12 cellular contexts compared by ENCODE assay signal in the genomic region with DNA sequence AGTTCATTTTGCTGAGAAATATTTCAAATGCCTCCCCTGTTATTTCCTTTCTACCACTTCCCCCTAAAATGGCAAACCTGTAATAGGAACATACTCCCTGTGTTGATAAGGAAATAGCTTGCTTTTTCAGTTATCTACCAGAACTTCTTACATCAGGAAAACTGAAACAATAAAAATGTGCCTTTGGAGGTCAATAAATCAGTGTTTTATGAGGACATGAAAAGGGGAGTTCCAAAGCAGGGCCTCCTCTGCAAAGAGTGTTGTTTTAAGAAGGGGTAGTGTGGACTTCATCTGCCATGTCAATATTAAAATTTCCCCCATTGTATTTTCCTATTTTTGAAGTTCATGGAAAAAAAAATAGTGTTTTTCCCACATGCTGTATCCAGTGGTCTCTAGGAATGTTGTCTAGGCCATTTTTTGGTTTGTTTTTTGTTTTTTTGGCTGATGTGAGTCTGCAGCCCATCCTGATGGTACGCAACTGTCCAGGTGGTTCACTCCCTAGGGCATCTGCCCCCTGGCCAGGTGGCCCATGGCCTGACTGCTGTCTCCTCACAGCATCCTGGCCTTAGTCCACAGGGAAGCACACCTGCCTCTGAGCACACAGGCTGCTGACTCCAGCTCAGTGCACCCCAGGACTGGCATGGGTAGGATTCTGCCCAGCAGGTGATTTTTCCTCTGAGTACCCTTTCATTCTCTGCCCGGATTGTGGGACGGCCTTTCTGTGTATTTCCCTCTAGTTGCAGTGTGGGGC. TPM values are rescaled to one million over a fixed set of nuclear protein-coding genes. Genes with fewer than 3 reads are reported as not detected.
A peak's percentile ranks its signal among the peaks of the same experiment; 100 is the strongest.
DNase-seq lines count a peak whose midpoint lies in the region; ATAC-seq, FAIRE-seq and TF ChIP-seq lines count a peak whose summit lies in the region.
"Had no signal": no experiment of that assay in that cellular context is flagged by ENCODE, and none has a peak within 500 bp of the region (broad histone marks: within the 10 kb centered on the region; RNA-seq: fewer than 3 reads in every experiment).

No MANE protein-coding gene starts in this region.

- H3F3A ChIP-seq in GM23338 (replicated peaks; ENCODE audit: low read depth) = peaks cover 8% of the 10 kb centered on the region

- H3K4me1 Mint-ChIP-seq in GM23338 = peaks cover 55% of the 10 kb centered on the region
- H3K4me1 Mint-ChIP-seq in activated T-helper 1 cell treated with anti-CD3 and anti-CD28 coated beads, Interleukin-12 subunit alpha, Interleukin-12 subunit beta, Interleukin-2, Interleukin-4 antibody, amounts not matched to agents 30 ng/mL and 10 ng/mL and 1 ng/mL, durations not matched to agents 14 hours and 24 hours and 36 hours (ENCODE audit: low read depth) = peaks cover 78% of the 10 kb centered on the region
- peaks cover 23% of the 10 kb centered on the region for H3K4me1 Mint-ChIP-seq in osteocyte (ENCODE audit: unreplicated experiment)

- 81 to 82% methylated on average over 3 of the region's 3 CpGs for WGBS in pancreas, 2 donors

- H2AFZ ChIP-seq in GM23338 = no peak overlapping the region

- H3K4me2 ChIP-seq in GM23338 = peak overlapping the region; percentile 55

- FAIRE-seq in pancreas (lab: Jason Lieb, UNC) = no peak
- FAIRE-seq: frontal cortex had no signal

- peaks cover 59% of the 10 kb centered on the region for H3K79me2 ChIP-seq in GM23338 (replicated peaks; ENCODE audit: insufficient read depth)

- intact Hi-C loops in activated T-helper 1 cell treated with anti-CD3 and anti-CD28 coated beads, Interleukin-12 subunit alpha, Interleukin-12 subunit beta, Interleukin-2, Interleukin-4 antibody, amounts not matched to agents 30 ng/mL and 10 ng/mL and 1 ng/mL, durations not matched to agents 14 hours and 24 hours and 36 hours (cut with micrococcal nuclease) = loop anchor here (1.0 to 5.0 kb wide), 3 partner anchors 10 to 388 kb away; a partner anchor contains a TSS
- intact Hi-C loops in pancreas (cut with DNase I) = no loop called here

- H3K9me3 ChIP-seq in mucosa of rectum (ENCODE audit: control insufficient read depth in 2 of 2, low read length in 2 of 2) (no peaks in the 10 kb centered on the region), pancreas (no peaks in the 10 kb centered on the region)

- H3K4me3 ChIP-seq in GM23338 = no peak overlapping the region
- peak overlapping the region; percentile 14 to 49 for H3K4me3 ChIP-seq in mucosa of rectum (ENCODE audit: low read length in 2 of 2)
- no peak overlapping the region for H3K4me3 ChIP-seq in pancreas

- H3K27ac ChIP-seq in GM23338 (ENCODE audit: low read depth) (no peak overlapping the region), mucosa of rectum (ENCODE audit: low read depth in 2 of 2, low read length in 2 of 2) (peak overlapping the region; percentile 68 to 77), pancreas (peak overlapping the region in 2 of 4 donors; percentile 54 to 60)

- H3K36me3 ChIP-seq in GM23338 (ENCODE audit: insufficient read depth) = no peaks in the 10 kb centered on the region
- no peaks in the 10 kb centered on the region for H3K36me3 ChIP-seq in mucosa of rectum (ENCODE audit: control insufficient read depth in 2 of 2, insufficient read depth in 2 of 2, low read length in 2 of 2)
- no peaks in the 10 kb centered on the region for H3K36me3 ChIP-seq in pancreas

- H3K9me2 ChIP-seq in GM23338 (ENCODE audit: insufficient read depth) = no peaks in the 10 kb centered on the region

- H3K4me1 ChIP-seq in GM23338 (ENCODE audit: insufficient read depth) = peaks cover 45% of the 10 kb centered on the region
- H3K4me1 ChIP-seq in mucosa of rectum (ENCODE audit: control insufficient read depth in 2 of 2, insufficient read depth in 2 of 2, low read length in 2 of 2) = peaks cover 31 to 67% of the 10 kb centered on the region in 2 donors
- H3K4me1 ChIP-seq in pancreas = peaks cover 0 to 26% (median 0%) of the 10 kb centered on the region in 3 donors

- H3K27me3 Mint-ChIP-seq in GM23338 (ENCODE audit: insufficient read depth, low read depth, poor library complexity) (peaks cover 38% of the 10 kb centered on the region), osteocyte (ENCODE audit: unreplicated experiment) (peaks cover 54% of the 10 kb centered on the region)
- H3K27me3 Mint-ChIP-seq in activated T-helper 1 cell treated with anti-CD3 and anti-CD28 coated beads, Interleukin-12 subunit alpha, Interleukin-12 subunit beta, Interleukin-2, Interleukin-4 antibody, amounts not matched to agents 30 ng/mL and 10 ng/mL and 1 ng/mL, durations not matched to agents 14 hours and 24 hours and 36 hours (ENCODE audit: insufficient read depth) = peaks cover 10% of the 10 kb centered on the region

- H3K4me3 Mint-ChIP-seq in GM23338 (no peak overlapping the region; the same call in 2 of the 3 replicates), osteocyte (ENCODE audit: unreplicated experiment) (no peak overlapping the region)
- peak overlapping the region; percentile 74 for H3K4me3 Mint-ChIP-seq in activated T-helper 1 cell treated with anti-CD3 and anti-CD28 coated beads, Interleukin-12 subunit alpha, Interleukin-12 subunit beta, Interleukin-2, Interleukin-4 antibody, amounts not matched to agents 30 ng/mL and 10 ng/mL and 1 ng/mL, durations not matched to agents 14 hours and 24 hours and 36 hours
- H3K4me3 Mint-ChIP-seq: activated CD4-positive, alpha-beta T cell treated with anti-CD3 and anti-CD28 coated beads for 36 hours had no signal

- peaks cover 8% of the 10 kb centered on the region for H4K20me1 ChIP-seq in GM23338 (replicated peaks; ENCODE audit: insufficient read depth)

- H3K27me3 ChIP-seq in GM23338 (ENCODE audit: insufficient read depth) (peaks cover 34% of the 10 kb centered on the region), mucosa of rectum (ENCODE audit: control insufficient read depth in 2 of 2, insufficient read depth in 2 of 2, low read length in 2 of 2) (peaks cover 10 to 19% of the 10 kb centered on the region in 2 donors), pancreas (peaks cover 0 to 7% (median 0%) of the 10 kb centered on the region in 4 donors)

- H3K9ac ChIP-seq in mucosa of rectum (ENCODE audit: low read depth in 1 of 2, low read length in 2 of 2) = peak overlapping the region; percentile 5 to 44

- peak; percentile 49 for DNase-seq in NCI-H345 (lab: John Stamatoyannopoulos, UW)
- no peak for DNase-seq in NCI-H345 treated with DMSO at 0.1 percent for 48 hours (lab: John Stamatoyannopoulos, UW; ENCODE audit: unreplicated experiment)
- DNase-seq in GM23338 (ENCODE audit: low spot score) = no peak
- DNase-seq in activated T-helper 1 cell treated with anti-CD3 and anti-CD28 coated beads, Interleukin-12 subunit alpha, Interleukin-12 subunit beta, Interleukin-2, Interleukin-4 antibody, amounts not matched to agents 30 ng/mL and 10 ng/mL and 1 ng/mL, durations not matched to agents 14 hours and 24 hours and 36 hours (ENCODE audit: low spot score) = no peak
- no peak for DNase-seq in osteocyte (ENCODE audit: extremely low spot score, unreplicated experiment)
- no peak for DNase-seq in pancreas
- no peak for DNase-seq in NCI-H82 (lab: John Stamatoyannopoulos, UW)
- DNase-seq: SW 1271 had no signal

- H3K36me3 Mint-ChIP-seq in GM23338 (ENCODE audit: low read depth) = no peaks in the 10 kb centered on the region
- peaks cover 19% of the 10 kb centered on the region for H3K36me3 Mint-ChIP-seq in activated T-helper 1 cell treated with anti-CD3 and anti-CD28 coated beads, Interleukin-12 subunit alpha, Interleukin-12 subunit beta, Interleukin-2, Interleukin-4 antibody, amounts not matched to agents 30 ng/mL and 10 ng/mL and 1 ng/mL, durations not matched to agents 14 hours and 24 hours and 36 hours (ENCODE audit: low read depth)
- H3K36me3 Mint-ChIP-seq in osteocyte (ENCODE audit: unreplicated experiment) = no peaks in the 10 kb centered on the region

- H3K27ac Mint-ChIP-seq in GM23338 (0 out of 2 replicates have a peak overlapping the region, but pooled peaks have one; percentile 77), osteocyte (ENCODE audit: unreplicated experiment) (no peak overlapping the region)
- peak overlapping the region; percentile 76 for H3K27ac Mint-ChIP-seq in activated T-helper 1 cell treated with anti-CD3 and anti-CD28 coated beads, Interleukin-12 subunit alpha, Interleukin-12 subunit beta, Interleukin-2, Interleukin-4 antibody, amounts not matched to agents 30 ng/mL and 10 ng/mL and 1 ng/mL, durations not matched to agents 14 hours and 24 hours and 36 hours
- H3K27ac Mint-ChIP-seq: activated CD4-positive, alpha-beta T cell treated with anti-CD3 and anti-CD28 coated beads for 36 hours; progenitor cell of endocrine pancreas had no signal

- no peaks in the 10 kb centered on the region for H3K9me3 Mint-ChIP-seq in GM23338
- H3K9me3 Mint-ChIP-seq in activated T-helper 1 cell treated with anti-CD3 and anti-CD28 coated beads, Interleukin-12 subunit alpha, Interleukin-12 subunit beta, Interleukin-2, Interleukin-4 antibody, amounts not matched to agents 30 ng/mL and 10 ng/mL and 1 ng/mL, durations not matched to agents 14 hours and 24 hours and 36 hours = no peaks in the 10 kb centered on the region
- H3K9me3 Mint-ChIP-seq in osteocyte (ENCODE audit: unreplicated experiment) = no peaks in the 10 kb centered on the region

- no peak for TF ChIP-seq CTCF in GM23338 (conservative IDR thresholded peaks at IDR 0.05; ENCODE audit: low read depth in 2 of 2)
- no peak for TF ChIP-seq CTCF in osteocyte (IDR thresholded peaks at IDR 0.05)
- no peak for TF ChIP-seq CTCF in pancreas (IDR thresholded peaks at IDR 0.05)

- ATAC-seq in GM23338 = no peak
- ATAC-seq in pancreas = no peak

TF ChIP-seq in GM23338, 12 proteins besides CTCF, POLR2A, EP300 and RAD21 (continues in another document):
- TF ChIP-seq POLR2AphosphoS5 (IDR thresholded peaks at IDR 0.05; ENCODE audit: low read depth) (no peak), NANOG (IDR thresholded peaks at IDR 0.05; ENCODE audit: borderline replicate concordance) (no peak), JUNB (IDR thresholded peaks at IDR 0.05; ENCODE audit: unreplicated experiment) (no peak)
- TF ChIP-seq, protein P1, sequence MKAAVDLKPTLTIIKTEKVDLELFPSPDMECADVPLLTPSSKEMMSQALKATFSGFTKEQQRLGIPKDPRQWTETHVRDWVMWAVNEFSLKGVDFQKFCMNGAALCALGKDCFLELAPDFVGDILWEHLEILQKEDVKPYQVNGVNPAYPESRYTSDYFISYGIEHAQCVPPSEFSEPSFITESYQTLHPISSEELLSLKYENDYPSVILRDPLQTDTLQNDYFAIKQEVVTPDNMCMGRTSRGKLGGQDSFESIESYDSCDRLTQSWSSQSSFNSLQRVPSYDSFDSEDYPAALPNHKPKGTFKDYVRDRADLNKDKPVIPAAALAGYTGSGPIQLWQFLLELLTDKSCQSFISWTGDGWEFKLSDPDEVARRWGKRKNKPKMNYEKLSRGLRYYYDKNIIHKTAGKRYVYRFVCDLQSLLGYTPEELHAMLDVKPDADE (IDR thresholded peaks at IDR 0.05) = no peak

RNA-seq across cellular contexts. Expression of a gene that starts 3.8 kb away (rescaled TPM):
- total RNA-seq in GM23338 (2014; rRNA removed; shearing (Covaris generic)) = 7.3 and 25.4 TPM in 2 replicates
- 3.8 and 5.6 TPM in 2 replicates for polyA plus RNA-seq in GM23338 (2016; fragmentation: Nextera tagmentation; extraction: Ambion mirVana)
- total RNA-seq in activated T-helper 1 cell treated with anti-CD3 and anti-CD28 coated beads, Interleukin-12 subunit alpha, Interleukin-12 subunit beta, Interleukin-2, Interleukin-4 antibody, amounts not matched to agents 30 ng/mL and 10 ng/mL and 1 ng/mL, durations not matched to agents 14 hours and 24 hours and 36 hours = 22.9 and 27.1 TPM in 2 replicates
- total RNA-seq in osteocyte = 0.19 TPM in 1 of 2 replicates, not detected in the other
- total RNA-seq in pancreas = 1 to 10 TPM in 5 of 6 donors, under 1 TPM in 1; 0.98 to 6.2 (median 3.7) TPM
- 1 to 10 TPM in 1 of 2 donors, under 1 TPM in 1; 0.80 to 3.2 TPM for polyA plus RNA-seq in pancreas

Comparison
In these comparisons a context has a peak if more than half of its experiments do, and no peak if none do; other contexts are left out.
1. H3K4me3 ChIP-seq: peak in mucosa of rectum (2 of 2); none in GM23338 (single experiment) and pancreas (0 of 4).